In genomic region chr15:92527197-92527596, GRCh38 we compare ENCODE assay signal across 15 cellular contexts.
A peak's percentile ranks its signal among the peaks of the same experiment; 100 is the strongest.
DNase-seq lines count a peak whose midpoint lies in the region; ATAC-seq and TF ChIP-seq lines count a peak whose summit lies in the region.
"Had no signal": no experiment of that assay in that cellular context is flagged by ENCODE, and none has a peak within 500 bp of the region (broad histone marks: within the 10 kb centered on the region; RNA-seq: fewer than 3 reads in every experiment).

No MANE protein-coding gene starts in this region.

- no peak for TF ChIP-seq POLR2A in sigmoid colon (IDR thresholded peaks at IDR 0.05)

- DNase-seq in GM23248 (peak; percentile 18), NCI-H2196 (lab: John Stamatoyannopoulos, UW; ENCODE audit: unreplicated experiment) (peak; percentile 47), fibroblast of the conjunctiva (ENCODE audit: low read depth) (peak; percentile 27), sigmoid colon (peak; percentile 79), NCI-H82 treated with DMSO at 0.1 percent for 48 hours (lab: John Stamatoyannopoulos, UW; ENCODE audit: unreplicated experiment) (no peak)
- DNase-seq: activated CD4-positive, alpha-beta T cell treated with anti-CD3 and anti-CD28 coated beads for 4 hours; activated naive CD8-positive, alpha-beta T cell treated with anti-CD3 and anti-CD28 coated beads, Interleukin-2, amount 50 U/mL, for 24 hours; activated T-cell treated with anti-CD3 and anti-CD28 coated beads, Interleukin-2, amount 50 U/mL, for 24 hours; CD4-positive, CD25-positive, alpha-beta regulatory T cell; KG1; midbrain had no signal

- H4K20me1 ChIP-seq in GM23248 (ENCODE audit: insufficient read depth): no peaks in the 10 kb centered on the region

- peak in 3 of 4 donors; percentile 75 to 81 (median 75) for TF ChIP-seq EP300 in sigmoid colon (IDR thresholded peaks at IDR 0.05)

- H3K27ac ChIP-seq in GM23248 (no peak overlapping the region), sigmoid colon (peak overlapping the region in 3 of 4 donors; percentile 59 to 77 (median 69))

- 22 to 46% methylated on average over 2 of the region's 2 CpGs for WGBS in GM23248 (ENCODE audit: low coverage in 1 of 2, low lambda C conversion rate in 2 of 2, missing lambda C conversion rate in 2 of 2), 2 experiments
- WGBS in sigmoid colon, 2 donors: 84 to 86% methylated on average over 2 of the region's 2 CpGs

- H3K36me3 ChIP-seq in GM23248 (ENCODE audit: low read depth) (no peaks in the 10 kb centered on the region), sigmoid colon (no peaks in the 10 kb centered on the region)
- H3K36me3 ChIP-seq: esophagus muscularis mucosa had no signal

- H3K4me3 ChIP-seq in GM23248 (no peak overlapping the region), sigmoid colon (no peak overlapping the region)
- H3K4me3 ChIP-seq: esophagus muscularis mucosa had no signal

- in situ Hi-C loops in GM23248 (cut with MboI): no loop called here

- H3K4me1 ChIP-seq in GM23248 (ENCODE audit: insufficient read depth) (no peaks in the 10 kb centered on the region), sigmoid colon (peaks cover 0 to 12% (median 9%) of the 10 kb centered on the region in 4 donors)

- no peaks in the 10 kb centered on the region for H3K9me2 ChIP-seq in GM23248 (ENCODE audit: insufficient read depth)

- no peak overlapping the region for H3K4me2 ChIP-seq in GM23248 (ENCODE audit: unreplicated experiment)

- no peak overlapping the region for H3K9ac ChIP-seq in GM23248

- intact Hi-C loops in sigmoid colon (cut with DNase I): loop anchor here (10.0 kb wide), 1 partner anchor 432 kb away; no protein-coding TSS in a partner anchor

- ATAC-seq in GM18502 (IDR thresholded peaks at IDR 0.05; ENCODE audit: poor library complexity, unreplicated experiment): no peak
- no peak for ATAC-seq in GM21526 (IDR thresholded peaks at IDR 0.05; ENCODE audit: low FRiP score, unreplicated experiment)
- ATAC-seq: activated naive CD8-positive, alpha-beta T cell treated with anti-CD3 and anti-CD28 coated beads, Interleukin-2, amount 50 U/mL, for 24 hours; Panc1 had no signal

- H2AFZ ChIP-seq in GM23248: no peak overlapping the region

- no peaks in the 10 kb centered on the region for H3K79me2 ChIP-seq in GM23248 (ENCODE audit: insufficient read depth)

- TF ChIP-seq CTCF in sigmoid colon (IDR thresholded peaks at IDR 0.05): no peak

- no peaks in the 10 kb centered on the region for H3F3A ChIP-seq in GM23248 (ENCODE audit: insufficient read depth)

- H3K27me3 ChIP-seq in GM23248 (replicated peaks; ENCODE audit: insufficient read depth) (no peaks in the 10 kb centered on the region; the same call in none of the 2 replicates), sigmoid colon (no peaks in the 10 kb centered on the region)

- H3K9me3 ChIP-seq in GM23248 (ENCODE audit: low read depth): no peaks in the 10 kb centered on the region
- no peaks in the 10 kb centered on the region for H3K9me3 ChIP-seq in sigmoid colon
- H3K9me3 ChIP-seq: esophagus muscularis mucosa had no signal
